In the genomic region with DNA sequence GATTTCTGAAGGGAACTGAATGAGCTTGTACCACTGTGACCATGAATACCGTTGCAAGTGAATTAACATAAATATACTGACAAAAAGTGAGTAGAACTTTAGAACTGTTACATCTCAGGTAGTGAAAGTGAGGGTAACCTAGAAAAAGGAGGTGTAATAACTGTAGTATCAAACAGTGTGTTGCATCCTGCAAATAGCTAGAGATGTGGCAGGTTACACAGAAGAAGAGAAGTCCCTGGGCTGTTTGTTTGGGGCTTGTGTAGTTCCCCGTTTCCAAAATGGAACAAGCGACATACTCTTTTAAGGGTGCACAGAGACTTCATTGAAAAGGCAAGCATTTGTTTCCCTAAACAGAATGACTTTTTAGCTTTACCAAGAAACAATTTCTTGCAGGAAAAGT, we compare ENCODE assay signal across 16 cellular contexts.
"Had no signal": no experiment of that assay in that cellular context is flagged by ENCODE, and none has a peak within 500 bp of the region (broad histone marks: within the 10 kb centered on the region; RNA-seq: fewer than 3 reads in every experiment).

No MANE protein-coding gene starts in this region.

- DNase-seq: activated B cell treated with CpG ODN at 0.5 μM for 24 hours; activated CD4-positive, alpha-beta T cell treated with anti-CD3 and anti-CD28 coated beads, Interleukin-2, amount 50 U/mL, for 4 hours; activated CD8-positive, alpha-beta memory T cell treated with anti-CD3 and anti-CD28 coated beads, Interleukin-2, amount 50 U/mL, for 4 hours; activated effector memory CD4-positive, alpha-beta T cell treated with Interleukin-2 at 50 U/mL for 16 hours; anterior cingulate cortex; dermis blood vessel endothelial cell; hypothalamus; kidney glomerular epithelial cell; mesendoderm; stimulated activated CD4-positive, alpha-beta T cell treated with anti-CD3 and anti-CD28 coated beads, Interleukin-4, amount 100 ng/mL, for 1 hour; stimulated activated CD8-positive, alpha-beta memory T cell treated with anti-CD3 and anti-CD28 coated beads, Interleukin-4, amount 100 ng/mL, for 48 hours; stomach had no signal

- H3K27ac ChIP-seq: stomach, thoracic aorta had no signal

- H3K4me3 ChIP-seq: stomach, thoracic aorta had no signal

- H3K27me3 ChIP-seq: stomach had no signal

- H3K27me3 Mint-ChIP-seq: activated B cell treated with CpG ODN at 0.5 μM for 24 hours; activated naive CD8-positive, alpha-beta T cell had no signal

- ATAC-seq: esophagus mucosa had no signal

- H3K27ac Mint-ChIP-seq: activated B cell treated with CpG ODN at 0.5 μM for 24 hours; activated naive CD8-positive, alpha-beta T cell had no signal

- H3K36me3 ChIP-seq: stomach, thoracic aorta had no signal

- H3K4me3 Mint-ChIP-seq: activated B cell treated with CpG ODN at 0.5 μM for 24 hours; activated naive CD8-positive, alpha-beta T cell; T-helper 1 cell treated with Interleukin-12 subunit alpha and Interleukin-12 subunit beta and Interleukin-4 antibody, amounts not matched to agents 30 μg/mL and 1 μg/mL, for 36 hours had no signal

- H3K4me1 Mint-ChIP-seq: activated B cell treated with CpG ODN at 0.5 μM for 24 hours had no signal
